12 cellular contexts compared by ENCODE assay signal in genomic region chr1:41919131-41919530, GRCh38. TPM values are rescaled to one million over a fixed set of nuclear protein-coding genes. Genes with fewer than 3 reads are reported as not detected.
DNase-seq lines count a peak whose midpoint lies in the region; ATAC-seq and TF ChIP-seq lines count a peak whose summit lies in the region.
"Had no signal": no experiment of that assay in that cellular context is flagged by ENCODE, and none has a peak within 500 bp of the region (broad histone marks: within the 10 kb centered on the region; RNA-seq: fewer than 3 reads in every experiment).

No MANE protein-coding gene starts in this region.

- H3K4me3 Mint-ChIP-seq in activated CD4-positive, alpha-beta memory T cell treated with anti-CD3 and anti-CD28 coated beads, Interleukin-2, amount 10 ng/mL, durations not matched to agents 7 days and 5 days, result peak overlapping the region; percentile 93
- H3K4me3 Mint-ChIP-seq in mesothelial cell of epicardium, result peak overlapping the region; percentile 57

- H3K36me3 ChIP-seq in GM06990 (ENCODE audit: control insufficient read depth, insufficient read depth, low read length) (no peaks in the 10 kb centered on the region), gastroesophageal sphincter (no peaks in the 10 kb centered on the region), right lobe of liver (no peaks in the 10 kb centered on the region)
- H3K36me3 ChIP-seq: tibial nerve had no signal

- H3K27me3 Mint-ChIP-seq in activated CD4-positive, alpha-beta memory T cell treated with anti-CD3 and anti-CD28 coated beads, Interleukin-2, amount 10 ng/mL, durations not matched to agents 7 days and 5 days, result no peaks in the 10 kb centered on the region
- H3K27me3 Mint-ChIP-seq in mesothelial cell of epicardium (ENCODE audit: low read depth), result peaks cover 8% of the 10 kb centered on the region

- H3K4me1 ChIP-seq in gastroesophageal sphincter (peaks cover 3 to 46% (median 3%) of the 10 kb centered on the region in 3 donors), right lobe of liver (peaks cover 0 to 5% (median 0%) of the 10 kb centered on the region in 4 donors)

- POLR2A ChIA-PET in activated CD4-positive, alpha-beta memory T cell treated with anti-CD3 and anti-CD28 coated beads, Interleukin-2, amount 10 ng/mL, durations not matched to agents 7 days and 5 days (lab: Charles Lee), result interaction anchor here (0.7 to 9.7 kb wide), 14 partner anchors 8 to 346 kb away, joined by 3 to 231 read pairs (median 8); no protein-coding TSS in a partner anchor

- H3K27ac Mint-ChIP-seq in activated CD4-positive, alpha-beta memory T cell treated with anti-CD3 and anti-CD28 coated beads, Interleukin-2, amount 10 ng/mL, durations not matched to agents 7 days and 5 days, result peak overlapping the region; percentile 93
- no peak overlapping the region for H3K27ac Mint-ChIP-seq in mesothelial cell of epicardium

- no peak for TF ChIP-seq CTCF in 22Rv1 (IDR thresholded peaks at IDR 0.05)
- no peak for TF ChIP-seq CTCF in GM06990 (IDR thresholded peaks at IDR 0.05; ENCODE audit: insufficient read depth, low read length, poor library complexity, severe bottlenecking)
- no peak for TF ChIP-seq CTCF in mesothelial cell of epicardium (IDR thresholded peaks at IDR 0.05; ENCODE audit: unreplicated experiment)
- no peak for TF ChIP-seq CTCF in gastroesophageal sphincter (IDR thresholded peaks at IDR 0.05)
- TF ChIP-seq CTCF in right lobe of liver (IDR thresholded peaks at IDR 0.05), result no peak

- H3K36me3 Mint-ChIP-seq in activated CD4-positive, alpha-beta memory T cell treated with anti-CD3 and anti-CD28 coated beads, Interleukin-2, amount 10 ng/mL, durations not matched to agents 7 days and 5 days (ENCODE audit: low read depth), result peaks cover 2% of the 10 kb centered on the region
- H3K36me3 Mint-ChIP-seq in mesothelial cell of epicardium, result no peaks in the 10 kb centered on the region

- H3K4me3 ChIP-seq in GM06990 (replicated peaks; ENCODE audit: low read depth, low read length) (peak overlapping the region; percentile 64), gastroesophageal sphincter (peak overlapping the region in 1 of 2 donors; percentile 71), right lobe of liver (no peak overlapping the region)

- ATAC-seq in gastroesophageal sphincter, result no peak
- no peak for ATAC-seq in right lobe of liver
- ATAC-seq in GM21423 (IDR thresholded peaks at IDR 0.05; ENCODE audit: unreplicated experiment), result no peak

- WGBS in gastroesophageal sphincter (ENCODE audit: low coverage in 1 of 2), 2 donors, result 39 to 50% methylated on average over 4 to 9 of the region's 9 CpGs
- 67% methylated on average over 5 of the region's 9 CpGs for WGBS in right lobe of liver (ENCODE audit: insufficient coverage, low coverage, low lambda C conversion rate, missing lambda C conversion rate)

- CTCF ChIA-PET in activated CD4-positive, alpha-beta memory T cell treated with anti-CD3 and anti-CD28 coated beads, Interleukin-2, amount 10 ng/mL, durations not matched to agents 7 days and 5 days (lab: Charles Lee), result interaction anchor here (1.4 to 6.0 kb wide), 7 partner anchors 20 to 345 kb away, joined by 4 to 72 read pairs (median 7); no protein-coding TSS in a partner anchor

- H3K27me3 ChIP-seq in GM06990 (replicated peaks; ENCODE audit: control insufficient read depth, insufficient read depth, low read length) (no peaks in the 10 kb centered on the region), gastroesophageal sphincter (no peaks in the 10 kb centered on the region), right lobe of liver (no peaks in the 10 kb centered on the region)
- H3K27me3 ChIP-seq: tibial nerve had no signal

- DNase-seq in GM06990 (ENCODE audit: extremely low read depth, insufficient read length) (no peak), mesothelial cell of epicardium (ENCODE audit: low spot score in 2 of 2, unreplicated experiment in 2 of 2) (no peak), NOMO-1 (lab: John Stamatoyannopoulos, UW; ENCODE audit: unreplicated experiment in 2 of 2) (no peak), right lobe of liver (no peak)
- DNase-seq in activated CD4-positive, alpha-beta memory T cell treated with anti-CD3 and anti-CD28 coated beads, Interleukin-2, amount 10 ng/mL, durations not matched to agents 7 days and 5 days, result no peak
- DNase-seq: activated CD4-positive, alpha-beta T cell treated with anti-CD3 and anti-CD28 coated beads for 1 hour; stimulated activated CD4-positive, alpha-beta T cell treated with anti-CD3 and anti-CD28 coated beads, Interleukin-4, amount 100 ng/mL, for 1 hour had no signal

- no peak for TF ChIP-seq POLR2A in gastroesophageal sphincter (IDR thresholded peaks at IDR 0.05)
- TF ChIP-seq POLR2A in right lobe of liver (IDR thresholded peaks at IDR 0.05), result no peak

- H3K4me1 Mint-ChIP-seq in activated CD4-positive, alpha-beta memory T cell treated with anti-CD3 and anti-CD28 coated beads, Interleukin-2, amount 10 ng/mL, durations not matched to agents 7 days and 5 days, result peaks cover 64% of the 10 kb centered on the region
- peaks cover 40% of the 10 kb centered on the region for H3K4me1 Mint-ChIP-seq in mesothelial cell of epicardium

- H3K9me3 Mint-ChIP-seq in activated CD4-positive, alpha-beta memory T cell treated with anti-CD3 and anti-CD28 coated beads, Interleukin-2, amount 10 ng/mL, durations not matched to agents 7 days and 5 days, result peaks cover 2% of the 10 kb centered on the region
- H3K9me3 Mint-ChIP-seq in mesothelial cell of epicardium, result peaks cover 4% of the 10 kb centered on the region

- intact Hi-C loops in right lobe of liver (cut with DNase I), result no loop called here

- no peak for TF ChIP-seq EP300 in gastroesophageal sphincter (IDR thresholded peaks at IDR 0.05)

- H3K27ac ChIP-seq in 22Rv1 (peak overlapping the region; percentile 78), gastroesophageal sphincter (no peak overlapping the region), right lobe of liver (no peak overlapping the region)
- H3K27ac ChIP-seq: RWPE1 had no signal

- H3K9me3 ChIP-seq in gastroesophageal sphincter, result peaks cover 0 to 3% (median 0%) of the 10 kb centered on the region in 3 donors
- H3K9me3 ChIP-seq in right lobe of liver, result no peaks in the 10 kb centered on the region
- H3K9me3 ChIP-seq: tibial nerve had no signal

RNA-seq across cellular contexts. Expression of gene HIVEP3, which starts 0.4 kb away (rescaled TPM):
- total RNA-seq in activated CD4-positive, alpha-beta memory T cell treated with anti-CD3 and anti-CD28 coated beads, Interleukin-2, amount 10 ng/mL, durations not matched to agents 7 days and 5 days, result 10 to 100 TPM; 27.8 to 28.8 TPM
- total RNA-seq in mesothelial cell of epicardium (8.5 to 9.0 TPM (median 8.9 TPM) in 3 replicates), gastroesophageal sphincter (1 to 10 TPM; 1.9 to 3.8 (median 2.8) TPM), right lobe of liver (1 to 10 TPM; 1.4 to 3.9 (median 2.2) TPM)
